In genomic region chr5:73764586-73764985, GRCh38 we compare ENCODE assay signal across 1 cellular context.
TF ChIP-seq lines count a peak whose summit lies in the region.

No MANE protein-coding gene starts in this region.

TF ChIP-seq in A549, 52 proteins besides CTCF, POLR2A, EP300 and RAD21 (continued from another document):
- 0 out of 3 replicates have a peak, but pooled peaks have one; percentile 60 for TF ChIP-seq BCL3 (IDR thresholded peaks at IDR 0.05)
- TF ChIP-seq RARB (CRISPR knock-in tag; IDR thresholded peaks at IDR 0.05): no peak
- TF ChIP-seq CBX2 (IDR thresholded peaks at IDR 0.05; ENCODE audit: borderline replicate concordance, low read depth): no peak
- peak; percentile 25; the same call in 2 of the 3 replicates for TF ChIP-seq SMC3 (IDR thresholded peaks at IDR 0.05)
- TF ChIP-seq PBX3 (IDR thresholded peaks at IDR 0.05): no peak
- no peak for TF ChIP-seq HOXB13 (CRISPR knock-in tag; IDR thresholded peaks at IDR 0.05; ENCODE audit: low read depth)
- peak; percentile 84 to 90; a peak in 4 of 5 replicates for TF ChIP-seq JUN (IDR thresholded peaks at IDR 0.05)
- TF ChIP-seq FOXS1 (CRISPR knock-in tag; IDR thresholded peaks at IDR 0.05): peak; percentile 94
- TF ChIP-seq POLR2AphosphoS2 (conservative IDR thresholded peaks at IDR 0.05; ENCODE audit: low read length): no peak
- no peak for TF ChIP-seq HOXB5 (CRISPR knock-in tag; IDR thresholded peaks at IDR 0.05)
- no peak for TF ChIP-seq NR3C1 (IDR thresholded peaks at IDR 0.05)
- TF ChIP-seq TFCP2L1 (CRISPR knock-in tag; IDR thresholded peaks at IDR 0.05): no peak
- peak; percentile 95 for TF ChIP-seq GATA3 (IDR thresholded peaks at IDR 0.05; ENCODE audit: borderline replicate concordance)
- no peak for TF ChIP-seq MAZ (IDR thresholded peaks at IDR 0.05; ENCODE audit: borderline replicate concordance, low read depth, low read length)
- TF ChIP-seq HOXA7 (CRISPR knock-in tag; IDR thresholded peaks at IDR 0.05): no peak
- peak in 1 of 2 experiments; percentile 62; a peak in 2 of 4 replicates for TF ChIP-seq CEBPB (IDR thresholded peaks at IDR 0.05)
